In genomic region chr6:153263489-153263888, GRCh38 we compare ENCODE assay signal across 29 cellular contexts.
"Had no signal": no experiment of that assay in that cellular context is flagged by ENCODE, and none has a peak within 500 bp of the region (broad histone marks: within the 10 kb centered on the region; RNA-seq: fewer than 3 reads in every experiment).

No MANE protein-coding gene starts in this region.

- FAIRE-seq: bronchial epithelial cell, TTC549 had no signal

- H3K4me3 ChIP-seq: ascending aorta, cardiac muscle cell had no signal

- ATAC-seq: activated CD8-positive, alpha-beta T cell treated with anti-CD3 and anti-CD28 coated beads for 36 hours; activated naive CD8-positive, alpha-beta T cell treated with anti-CD3 and anti-CD28 coated beads, Interleukin-2, amount 50 U/mL, for 24 hours; T-cell; T-helper 17 cell had no signal

- H3K4me1 ChIP-seq: ascending aorta had no signal

- DNase-seq: activated B cell treated with CpG ODN at 0.5 μM for 24 hours; activated CD4-positive, alpha-beta memory T cell treated with anti-CD3 and anti-CD28 coated beads for 36 hours; activated CD4-positive, alpha-beta T cell treated with anti-CD3 and anti-CD28 coated beads for 4 hours; activated CD4-positive, alpha-beta T cell treated with anti-CD3 and anti-CD28 coated beads, Interleukin-2, amount 10 ng/mL, durations not matched to agents 24 days and 14 days; activated CD4-positive, alpha-beta T cell treated with anti-CD3 and anti-CD28 coated beads, Interleukin-2, amount 50 U/mL, for 1 hour; activated CD4-positive, alpha-beta T cell treated with anti-CD3 and anti-CD28 coated beads, Interleukin-2, amount 50 U/mL, for 4 hours; activated CD4-positive, CD25-positive, alpha-beta regulatory T cell treated with anti-CD3 and anti-CD28 coated beads, Interleukin-2, amount 50 U/mL, for 72 hours; activated CD8-positive, alpha-beta memory T cell treated with anti-CD3 and anti-CD28 coated beads, Interleukin-2, amount 50 U/mL, for 4 hours; activated CD8-positive, alpha-beta T cell treated with anti-CD3 and anti-CD28 coated beads for 36 hours; activated effector memory CD4-positive, alpha-beta T cell treated with Interleukin-2 at 50 U/mL for 16 hours; activated gamma-delta T cell; activated naive CD4-positive, alpha-beta T cell treated with anti-CD3 and anti-CD28 coated beads, Interleukin-2, amount 10 ng/mL, durations not matched to agents 7 days and 5 days; activated naive CD4-positive, alpha-beta T cell treated with Interleukin-2 at 50 U/mL for 16 hours; activated naive CD8-positive, alpha-beta T cell treated with anti-CD3 and anti-CD28 coated beads, Interleukin-2, amount 10 ng/mL, durations not matched to agents 7 days and 5 days; activated naive CD8-positive, alpha-beta T cell treated with anti-CD3 and anti-CD28 coated beads, Interleukin-2, amount 50 U/mL, for 24 hours; activated T-cell treated with anti-CD3 and anti-CD28 coated beads for 4 hours; activated T-cell treated with anti-CD3 and anti-CD28 coated beads, Interleukin-2, amount 50 U/mL, for 24 hours; activated T-cell treated with anti-CD3 and anti-CD28 coated beads, Interleukin-2, amount 50 U/mL, for 48 hours; amygdala; caudate nucleus; cerebellar nuclear complex; T-cell; T-helper 17 cell; T1000 had no signal

- H3K36me3 ChIP-seq: ascending aorta, cardiac muscle cell had no signal

- H3K27me3 ChIP-seq: ascending aorta, cardiac muscle cell had no signal

- H3K27ac ChIP-seq: ascending aorta, cardiac muscle cell, VCaP had no signal
